Comparison of ENCODE assay signal across 19 cellular contexts in genomic region chrY:20686674-20687073, GRCh38.
DNase-seq lines count a peak whose midpoint lies in the region; ATAC-seq and TF ChIP-seq lines count a peak whose summit lies in the region.
"Had no signal": no experiment of that assay in that cellular context is flagged by ENCODE, and none has a peak within 500 bp of the region (broad histone marks: within the 10 kb centered on the region; RNA-seq: fewer than 3 reads in every experiment).

No MANE protein-coding gene starts in this region.

- no peak for TF ChIP-seq POLR2A in uterus (IDR thresholded peaks at IDR 0.05)

- H3K27ac Mint-ChIP-seq in activated CD4-positive, alpha-beta T cell treated with anti-CD3 and anti-CD28 coated beads, Interleukin-2, amount 10 ng/mL, durations not matched to agents 7 days and 5 days = peak overlapping the region; percentile 3
- peak overlapping the region; percentile 52 for H3K27ac Mint-ChIP-seq in stimulated activated memory B cell treated with anti-CD40 and anti-IgM and Interleukin-4, amounts not matched to agents 10 μg/mL and 1 μg/mL and 100 μg/mL, for 72 hours
- H3K27ac Mint-ChIP-seq in progenitor cell of endocrine pancreas = no peak overlapping the region
- H3K27ac Mint-ChIP-seq: CD8-positive, alpha-beta memory T cell; IgD-negative memory B cell had no signal

- CTCF ChIA-PET in activated CD4-positive, alpha-beta T cell treated with anti-CD3 and anti-CD28 coated beads, Interleukin-2, amount 10 ng/mL, durations not matched to agents 7 days and 5 days (lab: Charles Lee) = no interaction called here

- ATAC-seq in HG03066 (IDR thresholded peaks at IDR 0.05; ENCODE audit: low read depth, unreplicated experiment) = peak; percentile 63
- ATAC-seq in stimulated activated memory B cell treated with anti-CD40 and anti-IgM and Interleukin-4, amounts not matched to agents 10 μg/mL and 1 μg/mL and 100 μg/mL, for 72 hours = no peak

- H3K79me2 ChIP-seq in OCI-LY1 (ENCODE audit: insufficient read depth, low read length) = no peaks in the 10 kb centered on the region

- DNase-seq in activated CD4-positive, alpha-beta T cell treated with anti-CD3 and anti-CD28 coated beads, Interleukin-2, amount 10 ng/mL, durations not matched to agents 7 days and 5 days = no peak
- DNase-seq in activated CD4-positive, alpha-beta T cell treated with anti-CD3 and anti-CD28 coated beads for 48 hours = no peak
- DNase-seq in HuH-7 (ENCODE audit: low spot score) (no peak), uterus (no peak), progenitor cell of endocrine pancreas (ENCODE audit: low spot score, unreplicated experiment) (no peak)
- DNase-seq: 8988T; AML-193; Caco-2; CD8-positive, alpha-beta memory T cell; DND-41; GDM1; GOT3; KG1 had no signal

- no peaks in the 10 kb centered on the region for H3K36me3 Mint-ChIP-seq in activated CD4-positive, alpha-beta T cell treated with anti-CD3 and anti-CD28 coated beads, Interleukin-2, amount 10 ng/mL, durations not matched to agents 7 days and 5 days (ENCODE audit: low read depth)
- H3K36me3 Mint-ChIP-seq in stimulated activated memory B cell treated with anti-CD40 and anti-IgM and Interleukin-4, amounts not matched to agents 10 μg/mL and 1 μg/mL and 100 μg/mL, for 72 hours = no peaks in the 10 kb centered on the region
- no peaks in the 10 kb centered on the region for H3K36me3 Mint-ChIP-seq in progenitor cell of endocrine pancreas (ENCODE audit: insufficient read depth)
- H3K36me3 Mint-ChIP-seq: CD8-positive, alpha-beta memory T cell; IgD-negative memory B cell had no signal

- H3K36me3 ChIP-seq in OCI-LY1 (ENCODE audit: insufficient read depth, low read length) (no peaks in the 10 kb centered on the region), uterus (no peaks in the 10 kb centered on the region)
- H3K36me3 ChIP-seq: BLaER1, HAP-1 had no signal

- peaks cover 5% of the 10 kb centered on the region for H3K4me1 Mint-ChIP-seq in activated CD4-positive, alpha-beta T cell treated with anti-CD3 and anti-CD28 coated beads, Interleukin-2, amount 10 ng/mL, durations not matched to agents 7 days and 5 days
- peaks cover 27% of the 10 kb centered on the region for H3K4me1 Mint-ChIP-seq in stimulated activated memory B cell treated with anti-CD40 and anti-IgM and Interleukin-4, amounts not matched to agents 10 μg/mL and 1 μg/mL and 100 μg/mL, for 72 hours
- H3K4me1 Mint-ChIP-seq in progenitor cell of endocrine pancreas (ENCODE audit: low read depth) = no peaks in the 10 kb centered on the region
- H3K4me1 Mint-ChIP-seq: IgD-negative memory B cell had no signal

- TF ChIP-seq CTCF in OCI-LY1 (IDR thresholded peaks at IDR 0.05; ENCODE audit: low read length) (no peak), uterus (IDR thresholded peaks at IDR 0.05) (no peak), progenitor cell of endocrine pancreas (IDR thresholded peaks at IDR 0.05; ENCODE audit: unreplicated experiment) (no peak)

- H4K20me1 ChIP-seq in OCI-LY1 (ENCODE audit: insufficient read depth, low read length) = no peaks in the 10 kb centered on the region
- H4K20me1 ChIP-seq: BLaER1 had no signal

- H3K9me3 Mint-ChIP-seq in activated CD4-positive, alpha-beta T cell treated with anti-CD3 and anti-CD28 coated beads, Interleukin-2, amount 10 ng/mL, durations not matched to agents 7 days and 5 days = no peaks in the 10 kb centered on the region
- H3K9me3 Mint-ChIP-seq in stimulated activated memory B cell treated with anti-CD40 and anti-IgM and Interleukin-4, amounts not matched to agents 10 μg/mL and 1 μg/mL and 100 μg/mL, for 72 hours = no peaks in the 10 kb centered on the region
- H3K9me3 Mint-ChIP-seq in progenitor cell of endocrine pancreas (ENCODE audit: low read depth) = no peaks in the 10 kb centered on the region
- H3K9me3 Mint-ChIP-seq: CD8-positive, alpha-beta memory T cell; IgD-negative memory B cell had no signal

- POLR2A ChIA-PET in activated CD4-positive, alpha-beta T cell treated with anti-CD3 and anti-CD28 coated beads, Interleukin-2, amount 10 ng/mL, durations not matched to agents 7 days and 5 days (lab: Charles Lee) = no interaction called here

- H3K9ac ChIP-seq in OCI-LY1 (ENCODE audit: low read length) = peak overlapping the region; percentile 52
- H3K9ac ChIP-seq: BLaER1 had no signal

- no peaks in the 10 kb centered on the region for H3K9me2 ChIP-seq in OCI-LY1 (ENCODE audit: low read depth, low read length)

- H3K27me3 ChIP-seq in OCI-LY1 (ENCODE audit: insufficient read depth, low read length) = no peaks in the 10 kb centered on the region
- no peaks in the 10 kb centered on the region for H3K27me3 ChIP-seq in uterus
- H3K27me3 ChIP-seq: BLaER1 had no signal

- no peak overlapping the region for H3K4me3 Mint-ChIP-seq in activated CD4-positive, alpha-beta T cell treated with anti-CD3 and anti-CD28 coated beads, Interleukin-2, amount 10 ng/mL, durations not matched to agents 7 days and 5 days
- H3K4me3 Mint-ChIP-seq in stimulated activated memory B cell treated with anti-CD40 and anti-IgM and Interleukin-4, amounts not matched to agents 10 μg/mL and 1 μg/mL and 100 μg/mL, for 72 hours = no peak overlapping the region
- no peak overlapping the region for H3K4me3 Mint-ChIP-seq in progenitor cell of endocrine pancreas (ENCODE audit: low read depth)
- H3K4me3 Mint-ChIP-seq: CD8-positive, alpha-beta memory T cell; IgD-negative memory B cell had no signal

- no peaks in the 10 kb centered on the region for H3F3A ChIP-seq in OCI-LY1 (ENCODE audit: insufficient read depth, low read length)

- H2AFZ ChIP-seq in OCI-LY1 (ENCODE audit: low read length) = no peak overlapping the region

- peak overlapping the region; percentile 62 for H3K27ac ChIP-seq in OCI-LY1 (ENCODE audit: low read depth, low read length, poor library complexity, severe bottlenecking)
- H3K27ac ChIP-seq in uterus = no peak overlapping the region
- H3K27ac ChIP-seq: BLaER1 had no signal

- no peaks in the 10 kb centered on the region for H3K27me3 Mint-ChIP-seq in activated CD4-positive, alpha-beta T cell treated with anti-CD3 and anti-CD28 coated beads, Interleukin-2, amount 10 ng/mL, durations not matched to agents 7 days and 5 days
- H3K27me3 Mint-ChIP-seq in stimulated activated memory B cell treated with anti-CD40 and anti-IgM and Interleukin-4, amounts not matched to agents 10 μg/mL and 1 μg/mL and 100 μg/mL, for 72 hours = no peaks in the 10 kb centered on the region
- no peaks in the 10 kb centered on the region for H3K27me3 Mint-ChIP-seq in progenitor cell of endocrine pancreas
- H3K27me3 Mint-ChIP-seq: CD8-positive, alpha-beta memory T cell; IgD-negative memory B cell had no signal

- H3K4me1 ChIP-seq in OCI-LY1 (ENCODE audit: insufficient read depth, low read length, severe bottlenecking) = peaks cover 32% of the 10 kb centered on the region
- H3K4me1 ChIP-seq in uterus = no peaks in the 10 kb centered on the region
- H3K4me1 ChIP-seq: BLaER1, Caco-2, HAP-1 had no signal

- H3K9me3 ChIP-seq in OCI-LY1 (ENCODE audit: low read length) (no peaks in the 10 kb centered on the region), uterus (no peaks in the 10 kb centered on the region)
- H3K9me3 ChIP-seq: BLaER1, Caco-2, HAP-1 had no signal

- intact Hi-C loops in uterus (cut with DNase I; ENCODE audit: low total_unique reads) = no loop called here

- no peak overlapping the region for H3K4me3 ChIP-seq in OCI-LY1 (ENCODE audit: low read depth, low read length, poor library complexity, severe bottlenecking)
- no peak overlapping the region for H3K4me3 ChIP-seq in uterus
- H3K4me3 ChIP-seq: BLaER1, HAP-1 had no signal

- peak overlapping the region; percentile 26; the same call in 1 of the 2 replicates for H3K4me2 ChIP-seq in OCI-LY1 (ENCODE audit: low read length)
- H3K4me2 ChIP-seq: BLaER1 had no signal
